Comparison of ENCODE assay signal across 23 cellular contexts in genomic region chr9:135610290-135611141, GRCh38. TPM values are rescaled to one million over a fixed set of nuclear protein-coding genes. Genes with fewer than 3 reads are reported as not detected.
"Had no signal": no experiment of that assay in that cellular context is flagged by ENCODE, and none has a peak within 500 bp of the region (broad histone marks: within the 10 kb centered on the region; RNA-seq: fewer than 3 reads in every experiment).

No MANE protein-coding gene starts in this region.

- H2AFZ ChIP-seq: hepatocyte had no signal

- H3K27ac ChIP-seq: hepatocyte, lower lobe of right lung, SJSA1, spleen, tibial artery, WERI-Rb-1 had no signal

- H3K36me3 ChIP-seq: lower lobe of right lung, SJSA1, spleen, tibial artery, WERI-Rb-1 had no signal

- ATAC-seq: activated T-cell treated with anti-CD3 and anti-CD28 coated beads, Interleukin-2, amount 50 U/mL, for 72 hours; effector memory CD8-positive, alpha-beta T cell; lower lobe of right lung; stimulated activated naive B cell treated with anti-CD40 and anti-IgM and Interleukin-4, amounts not matched to agents 10 μg/mL and 1 μg/mL and 100 μg/mL, for 72 hours had no signal

- FAIRE-seq: islet of Langerhans, urothelium cell line had no signal

- H3K4me2 ChIP-seq: hepatocyte had no signal

- DNase-seq: activated CD4-positive, alpha-beta T cell treated with anti-CD3 and anti-CD28 coated beads for 48 hours; activated gamma-delta T cell treated with Interleukin-2 at 50 U/mL for 16 hours; activated naive CD8-positive, alpha-beta T cell treated with anti-CD3 and anti-CD28 coated beads for 36 hours; activated T-cell treated with anti-CD3 and anti-CD28 coated beads, Interleukin-2, amount 50 U/mL, for 72 hours; amniotic stem cell; dermis blood vessel endothelial cell; effector memory CD8-positive, alpha-beta T cell; foreskin fibroblast; lower lobe of right lung; spleen; stimulated activated naive B cell treated with anti-CD40 and anti-IgM and Interleukin-4, amounts not matched to agents 10 μg/mL and 1 μg/mL and 100 μg/mL, for 72 hours; tibial artery; WERI-Rb-1 had no signal

- H3K9me3 ChIP-seq: lower lobe of right lung, SJSA1, spleen, tibial artery had no signal

- H3K4me1 ChIP-seq: lower lobe of right lung, SJSA1, spleen, tibial artery had no signal

- H3K79me2 ChIP-seq: hepatocyte had no signal

- H3K4me3 ChIP-seq: hepatocyte, lower lobe of right lung, SJSA1, spleen, tibial artery had no signal

- H3K27me3 ChIP-seq: hepatocyte had no signal

RNA-seq across cellular contexts. Expression of gene GLT6D1, which starts 28.8 kb away (rescaled TPM):
- total RNA-seq: activated naive CD8-positive, alpha-beta T cell treated with anti-CD3 and anti-CD28 coated beads for 36 hours; activated T-cell treated with anti-CD3 and anti-CD28 coated beads, Interleukin-2, amount 50 U/mL, for 72 hours; dermis blood vessel endothelial cell; glomerular endothelial cell; lower lobe of right lung; mesenteric fat pad; omental fat pad; pulmonary artery endothelial cell; SJSA1; spleen; subcutaneous adipose tissue; T-helper 2 cell treated with Interferon-gamma antibody and Interleukin-4, amounts not matched to agents 100 ng/mL and 5 ng/mL, for 36 hours had no signal
- polyA plus RNA-seq: hepatocyte, spleen had no signal

RNA-seq across cellular contexts. Expression of gene PAEP, which starts 49.0 kb away (rescaled TPM):
- total RNA-seq: activated naive CD8-positive, alpha-beta T cell treated with anti-CD3 and anti-CD28 coated beads for 36 hours; activated T-cell treated with anti-CD3 and anti-CD28 coated beads, Interleukin-2, amount 50 U/mL, for 72 hours; dermis blood vessel endothelial cell; glomerular endothelial cell; hepatocyte; lower lobe of right lung; mesenteric fat pad; omental fat pad; pulmonary artery endothelial cell; SJSA1; spleen; subcutaneous adipose tissue; T-helper 2 cell treated with Interferon-gamma antibody and Interleukin-4, amounts not matched to agents 100 ng/mL and 5 ng/mL, for 36 hours had no signal
- polyA plus RNA-seq: hepatocyte, spleen had no signal

RNA-seq across cellular contexts. Expression of gene LCN9, which starts 52.6 kb away (rescaled TPM):
- total RNA-seq: activated naive CD8-positive, alpha-beta T cell treated with anti-CD3 and anti-CD28 coated beads for 36 hours; activated T-cell treated with anti-CD3 and anti-CD28 coated beads, Interleukin-2, amount 50 U/mL, for 72 hours; dermis blood vessel endothelial cell; glomerular endothelial cell; lower lobe of right lung; mesenteric fat pad; pulmonary artery endothelial cell; SJSA1; spleen; subcutaneous adipose tissue; T-helper 2 cell treated with Interferon-gamma antibody and Interleukin-4, amounts not matched to agents 100 ng/mL and 5 ng/mL, for 36 hours had no signal
- polyA plus RNA-seq: spleen had no signal
